In genomic region chr6:31948753-31949413, GRCh38 we compare ENCODE assay signal across 1 cellular context.
A peak's percentile ranks its signal among the peaks of the same experiment; 100 is the strongest.
TF ChIP-seq lines count a peak whose summit lies in the region.

No MANE protein-coding gene starts in this region.

TF ChIP-seq in K562, 482 proteins besides CTCF, POLR2A, EP300 and RAD21 (continues in another document):
- TF ChIP-seq CUX1 (CRISPR knock-in tag; IDR thresholded peaks at IDR 0.05): peak; percentile 78; the same call in 1 of the 2 replicates
- TF ChIP-seq DEAF1 (CRISPR knock-in tag; IDR thresholded peaks at IDR 0.05): no peak
- peak; percentile 59 for TF ChIP-seq KDM5B (IDR thresholded peaks at IDR 0.05; ENCODE audit: insufficient replicate concordance, low read depth, low read length)
- TF ChIP-seq ZZZ3 (IDR thresholded peaks at IDR 0.05): no peak
- no peak for TF ChIP-seq KDM2B (CRISPR knock-in tag; IDR thresholded peaks at IDR 0.05)
- TF ChIP-seq TEAD1 (CRISPR knock-in tag; IDR thresholded peaks at IDR 0.05): peak in 1 of 2 experiments; percentile 53; a peak in 1 of 4 replicates
- no peak for TF ChIP-seq ZFP30 (CRISPR knock-in tag; IDR thresholded peaks at IDR 0.05; ENCODE audit: borderline replicate concordance)
- peak; percentile 29 to 59 for TF ChIP-seq E2F6 (IDR thresholded peaks at IDR 0.05; ENCODE audit: borderline replicate concordance in 1 of 2, extremely low read depth in 1 of 2, insufficient read depth in 1 of 2, insufficient read length in 1 of 2, low read depth in 1 of 2, low read length in 1 of 2, poor library complexity in 1 of 2, severe bottlenecking in 1 of 2)
- TF ChIP-seq PRDM10 (IDR thresholded peaks at IDR 0.05; ENCODE audit: partially characterized antibody): peak; percentile 89
- TF ChIP-seq GABPB1 (CRISPR knock-in tag; IDR thresholded peaks at IDR 0.05): peak; percentile 75
- peak; percentile 86 for TF ChIP-seq MYC (IDR thresholded peaks at IDR 0.05; ENCODE audit: low read depth, low read length)
- no peak for TF ChIP-seq MYC (CRISPR knock-in tag; IDR thresholded peaks at IDR 0.05; ENCODE audit: borderline replicate concordance, low read depth)
- 0 out of 2 replicates have a peak, but pooled peaks have one; percentile 40 for TF ChIP-seq FOXJ2 (tag; IDR thresholded peaks at IDR 0.05)
- TF ChIP-seq ELF4 (CRISPR knock-in tag; IDR thresholded peaks at IDR 0.05): peak; percentile 49; the same call in 1 of the 2 replicates
- TF ChIP-seq HDAC1 (IDR thresholded peaks at IDR 0.05): peak in 1 of 2 experiments; percentile 77; a peak in 2 of 4 replicates
- peak; percentile 25; the same call in 1 of the 2 replicates for TF ChIP-seq MTA1 (IDR thresholded peaks at IDR 0.05; ENCODE audit: borderline replicate concordance)
- TF ChIP-seq SMAD1 (IDR thresholded peaks at IDR 0.05; ENCODE audit: low read depth, low read length, partially characterized antibody): no peak
- TF ChIP-seq E2F5 (CRISPR knock-in tag; IDR thresholded peaks at IDR 0.05): peak; percentile 40; the same call in 1 of the 2 replicates
- TF ChIP-seq PHF20 (IDR thresholded peaks at IDR 0.05; ENCODE audit: partially characterized antibody): peak; percentile 5
- TF ChIP-seq MGA (IDR thresholded peaks at IDR 0.05): peak; percentile 77
- TF ChIP-seq KDM1A (IDR thresholded peaks at IDR 0.05): peak in 1 of 2 experiments; percentile 41; a peak in 1 of 4 replicates
- TF ChIP-seq ZNF584 (CRISPR knock-in tag; IDR thresholded peaks at IDR 0.05; ENCODE audit: low read depth): peak; percentile 25; the same call in 1 of the 2 replicates
- TF ChIP-seq FOSL1 (tag; conservative IDR thresholded peaks at IDR 0.05): peak; percentile 98
- TF ChIP-seq ATF3 (IDR thresholded peaks at IDR 0.05): peak; percentile 97
- TF ChIP-seq ATF3 (CRISPR knock-in tag; conservative IDR thresholded peaks at IDR 0.05): no peak
- TF ChIP-seq STAT5A (IDR thresholded peaks at IDR 0.05; ENCODE audit: borderline replicate concordance, low read length): peak; percentile 47; the same call in 1 of the 2 replicates
